ENCODE assay signal across 1 cellular context in the genomic region with DNA sequence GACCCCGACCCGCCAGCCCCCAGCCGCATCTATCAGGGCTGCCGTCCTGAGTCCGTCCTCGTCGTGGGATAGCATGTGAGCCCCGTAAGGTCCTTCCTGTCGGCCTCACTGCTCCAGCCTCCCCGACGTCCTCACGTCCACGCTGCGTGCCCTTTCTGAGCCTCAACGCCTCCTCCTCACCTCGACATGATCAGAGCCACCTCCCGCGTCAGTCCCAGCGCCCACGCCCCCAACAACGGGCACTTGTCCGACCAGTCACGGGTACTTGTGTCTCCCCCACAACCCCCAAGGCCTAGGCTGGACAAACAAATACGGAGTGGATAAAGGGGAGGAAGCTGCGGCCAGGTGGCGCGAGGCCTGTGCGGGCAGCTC.
TF ChIP-seq lines count a peak whose summit lies in the region.

No MANE protein-coding gene starts in this region.

TF ChIP-seq in HepG2, 621 proteins besides CTCF, POLR2A, EP300 and RAD21 (continued from another document and continues in another):
- TF ChIP-seq, protein P1, sequence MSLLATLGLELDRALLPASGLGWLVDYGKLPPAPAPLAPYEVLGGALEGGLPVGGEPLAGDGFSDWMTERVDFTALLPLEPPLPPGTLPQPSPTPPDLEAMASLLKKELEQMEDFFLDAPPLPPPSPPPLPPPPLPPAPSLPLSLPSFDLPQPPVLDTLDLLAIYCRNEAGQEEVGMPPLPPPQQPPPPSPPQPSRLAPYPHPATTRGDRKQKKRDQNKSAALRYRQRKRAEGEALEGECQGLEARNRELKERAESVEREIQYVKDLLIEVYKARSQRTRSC (CRISPR knock-in tag; IDR thresholded peaks at IDR 0.05; ENCODE audit: low read depth): 0 out of 2 replicates have a peak, but pooled peaks have one; percentile 24
- TF ChIP-seq ZNF788 (CRISPR knock-in tag; IDR thresholded peaks at IDR 0.05; ENCODE audit: borderline replicate concordance) (no peak), ATF7 (IDR thresholded peaks at IDR 0.05) (no peak), ATF7 (CRISPR knock-in tag; IDR thresholded peaks at IDR 0.05) (no peak), ZNF660 (CRISPR knock-in tag; IDR thresholded peaks at IDR 0.05; ENCODE audit: borderline replicate concordance, low read depth) (no peak), ZNF607 (CRISPR knock-in tag; IDR thresholded peaks at IDR 0.05; ENCODE audit: borderline replicate concordance) (no peak), ZSCAN9 (CRISPR knock-in tag; IDR thresholded peaks at IDR 0.05; ENCODE audit: borderline replicate concordance) (no peak), MED1 (CRISPR knock-in tag; IDR thresholded peaks at IDR 0.05) (no peak), TOPORS (CRISPR knock-in tag; IDR thresholded peaks at IDR 0.05) (no peak), HIVEP1 (CRISPR knock-in tag; IDR thresholded peaks at IDR 0.05) (peak; percentile 68; the same call in 1 of the 2 replicates), WIZ (CRISPR knock-in tag; IDR thresholded peaks at IDR 0.05) (0 out of 2 replicates have a peak, but pooled peaks have one; percentile 62), NFYC (CRISPR knock-in tag; IDR thresholded peaks at IDR 0.05) (no peak), BHLHE40 (IDR thresholded peaks at IDR 0.05; ENCODE audit: low read length) (no peak), ZNF501 (CRISPR knock-in tag; IDR thresholded peaks at IDR 0.05) (peak; percentile 44; the same call in 1 of the 2 replicates), ZKSCAN5 (CRISPR knock-in tag; IDR thresholded peaks at IDR 0.05) (peak; percentile 55; the same call in 1 of the 2 replicates), DR1 (CRISPR knock-in tag; IDR thresholded peaks at IDR 0.05) (0 out of 2 replicates have a peak, but pooled peaks have one; percentile 10), ZNF776 (CRISPR knock-in tag; IDR thresholded peaks at IDR 0.05) (no peak), TCF7 (IDR thresholded peaks at IDR 0.05; ENCODE audit: low read depth) (no peak), ZNF121 (CRISPR knock-in tag; IDR thresholded peaks at IDR 0.05) (no peak), RFX5 (IDR thresholded peaks at IDR 0.05; ENCODE audit: low read depth, low read length) (no peak), ARHGAP35 (CRISPR knock-in tag; IDR thresholded peaks at IDR 0.05; ENCODE audit: borderline replicate concordance) (no peak), ERF (CRISPR knock-in tag; IDR thresholded peaks at IDR 0.05) (no peak; the same call in 1 of the 2 replicates), CHD4 (IDR thresholded peaks at IDR 0.05; ENCODE audit: borderline replicate concordance, low read length) (no peak), ZNF12 (CRISPR knock-in tag; IDR thresholded peaks at IDR 0.05) (peak; percentile 10; the same call in 1 of the 2 replicates), NONO (IDR thresholded peaks at IDR 0.05) (no peak), NONO (CRISPR knock-in tag; conservative IDR thresholded peaks at IDR 0.05) (no peak; the same call in 1 of the 2 replicates), ZFP36L2 (CRISPR knock-in tag; IDR thresholded peaks at IDR 0.05) (no peak), ZNF160 (CRISPR knock-in tag; IDR thresholded peaks at IDR 0.05) (no peak; the same call in 1 of the 2 replicates), KDM4B (CRISPR knock-in tag; IDR thresholded peaks at IDR 0.05) (peak; percentile 56; the same call in 1 of the 2 replicates), HNRNPH1 (optimal IDR thresholded peaks at IDR 0.05; ENCODE audit: low read depth, low read length) (peak; percentile 32), HDAC6 (IDR thresholded peaks at IDR 0.05; ENCODE audit: low read depth, low read length) (no peak), AGO1 (IDR thresholded peaks at IDR 0.05; ENCODE audit: low read depth, low read length, poor library complexity, severe bottlenecking) (no peak), ATM (IDR thresholded peaks at IDR 0.05; ENCODE audit: borderline replicate concordance) (no peak), ZBTB38 (CRISPR knock-in tag; IDR thresholded peaks at IDR 0.05) (peak; percentile 75), RELA (CRISPR knock-in tag; IDR thresholded peaks at IDR 0.05) (no peak), SAFB2 (CRISPR knock-in tag; IDR thresholded peaks at IDR 0.05; ENCODE audit: borderline replicate concordance, low read depth) (0 out of 2 replicates have a peak, but pooled peaks have one; percentile 39), MYC (CRISPR knock-in tag; IDR thresholded peaks at IDR 0.05; ENCODE audit: borderline replicate concordance) (no peak), FOXJ3 (CRISPR knock-in tag; IDR thresholded peaks at IDR 0.05; ENCODE audit: borderline replicate concordance) (no peak), EHMT2 (IDR thresholded peaks at IDR 0.05; ENCODE audit: borderline replicate concordance, low read depth, low read length) (no peak), ZNF720 (CRISPR knock-in tag; IDR thresholded peaks at IDR 0.05) (no peak), STAG1 (CRISPR knock-in tag; IDR thresholded peaks at IDR 0.05) (no peak), ZNF772 (CRISPR knock-in tag; IDR thresholded peaks at IDR 0.05) (0 out of 2 replicates have a peak, but pooled peaks have one; percentile 44), LCORL (IDR thresholded peaks at IDR 0.05) (no peak), LCORL (CRISPR knock-in tag; IDR thresholded peaks at IDR 0.05) (peak; percentile 8; the same call in 1 of the 2 replicates), CC2D1A (CRISPR knock-in tag; IDR thresholded peaks at IDR 0.05) (no peak), U2AF1 (optimal IDR thresholded peaks at IDR 0.05; ENCODE audit: low read depth, low read length) (peak; percentile 31), NFRKB (IDR thresholded peaks at IDR 0.05) (no peak), MAFG (CRISPR knock-in tag; IDR thresholded peaks at IDR 0.05) (no peak), MEIS2 (CRISPR knock-in tag; IDR thresholded peaks at IDR 0.05) (0 out of 2 replicates have a peak, but pooled peaks have one; percentile 2), ZNF264 (CRISPR knock-in tag; IDR thresholded peaks at IDR 0.05) (no peak), AKAP8 (CRISPR knock-in tag; IDR thresholded peaks at IDR 0.05) (0 out of 2 replicates have a peak, but pooled peaks have one; percentile 32), MEF2D (CRISPR knock-in tag; IDR thresholded peaks at IDR 0.05) (no peak; the same call in 1 of the 2 replicates), ZIK1 (CRISPR knock-in tag; IDR thresholded peaks at IDR 0.05; ENCODE audit: borderline replicate concordance, low read depth) (peak; percentile 3; the same call in 1 of the 2 replicates), MXD4 (CRISPR knock-in tag; IDR thresholded peaks at IDR 0.05) (no peak), ZNF101 (CRISPR knock-in tag; IDR thresholded peaks at IDR 0.05; ENCODE audit: borderline replicate concordance, low read depth) (no peak)
- TF ChIP-seq, protein P2, sequence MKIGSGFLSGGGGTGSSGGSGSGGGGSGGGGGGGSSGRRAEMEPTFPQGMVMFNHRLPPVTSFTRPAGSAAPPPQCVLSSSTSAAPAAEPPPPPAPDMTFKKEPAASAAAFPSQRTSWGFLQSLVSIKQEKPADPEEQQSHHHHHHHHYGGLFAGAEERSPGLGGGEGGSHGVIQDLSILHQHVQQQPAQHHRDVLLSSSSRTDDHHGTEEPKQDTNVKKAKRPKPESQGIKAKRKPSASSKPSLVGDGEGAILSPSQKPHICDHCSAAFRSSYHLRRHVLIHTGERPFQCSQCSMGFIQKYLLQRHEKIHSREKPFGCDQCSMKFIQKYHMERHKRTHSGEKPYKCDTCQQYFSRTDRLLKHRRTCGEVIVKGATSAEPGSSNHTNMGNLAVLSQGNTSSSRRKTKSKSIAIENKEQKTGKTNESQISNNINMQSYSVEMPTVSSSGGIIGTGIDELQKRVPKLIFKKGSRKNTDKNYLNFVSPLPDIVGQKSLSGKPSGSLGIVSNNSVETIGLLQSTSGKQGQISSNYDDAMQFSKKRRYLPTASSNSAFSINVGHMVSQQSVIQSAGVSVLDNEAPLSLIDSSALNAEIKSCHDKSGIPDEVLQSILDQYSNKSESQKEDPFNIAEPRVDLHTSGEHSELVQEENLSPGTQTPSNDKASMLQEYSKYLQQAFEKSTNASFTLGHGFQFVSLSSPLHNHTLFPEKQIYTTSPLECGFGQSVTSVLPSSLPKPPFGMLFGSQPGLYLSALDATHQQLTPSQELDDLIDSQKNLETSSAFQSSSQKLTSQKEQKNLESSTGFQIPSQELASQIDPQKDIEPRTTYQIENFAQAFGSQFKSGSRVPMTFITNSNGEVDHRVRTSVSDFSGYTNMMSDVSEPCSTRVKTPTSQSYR (CRISPR knock-in tag; IDR thresholded peaks at IDR 0.05; ENCODE audit: borderline replicate concordance): 0 out of 2 replicates have a peak, but pooled peaks have one; percentile 10
- TF ChIP-seq, protein P3, sequence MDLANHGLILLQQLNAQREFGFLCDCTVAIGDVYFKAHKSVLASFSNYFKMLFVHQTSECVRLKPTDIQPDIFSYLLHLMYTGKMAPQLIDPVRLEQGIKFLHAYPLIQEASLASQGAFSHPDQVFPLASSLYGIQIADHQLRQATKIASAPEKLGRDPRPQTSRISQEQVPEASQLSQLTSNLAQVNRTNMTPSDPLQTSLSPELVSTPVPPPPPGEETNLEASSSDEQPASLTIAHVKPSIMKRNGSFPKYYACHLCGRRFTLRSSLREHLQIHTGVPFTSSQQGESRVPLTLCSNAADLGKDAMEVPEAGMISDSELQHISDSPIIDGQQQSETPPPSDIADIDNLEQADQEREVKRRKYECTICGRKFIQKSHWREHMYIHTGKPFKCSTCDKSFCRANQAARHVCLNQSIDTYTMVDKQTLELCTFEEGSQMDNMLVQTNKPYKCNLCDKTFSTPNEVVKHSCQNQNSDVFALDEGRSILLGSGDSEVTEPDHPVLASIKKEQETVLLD (CRISPR knock-in tag; IDR thresholded peaks at IDR 0.05; ENCODE audit: low read depth): no peak
- TF ChIP-seq, protein P4, sequence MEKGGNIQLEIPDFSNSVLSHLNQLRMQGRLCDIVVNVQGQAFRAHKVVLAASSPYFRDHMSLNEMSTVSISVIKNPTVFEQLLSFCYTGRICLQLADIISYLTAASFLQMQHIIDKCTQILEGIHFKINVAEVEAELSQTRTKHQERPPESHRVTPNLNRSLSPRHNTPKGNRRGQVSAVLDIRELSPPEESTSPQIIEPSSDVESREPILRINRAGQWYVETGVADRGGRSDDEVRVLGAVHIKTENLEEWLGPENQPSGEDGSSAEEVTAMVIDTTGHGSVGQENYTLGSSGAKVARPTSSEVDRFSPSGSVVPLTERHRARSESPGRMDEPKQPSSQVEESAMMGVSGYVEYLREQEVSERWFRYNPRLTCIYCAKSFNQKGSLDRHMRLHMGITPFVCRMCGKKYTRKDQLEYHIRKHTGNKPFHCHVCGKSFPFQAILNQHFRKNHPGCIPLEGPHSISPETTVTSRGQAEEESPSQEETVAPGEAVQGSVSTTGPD (CRISPR knock-in tag; IDR thresholded peaks at IDR 0.05): no peak
- TF ChIP-seq, protein P5, sequence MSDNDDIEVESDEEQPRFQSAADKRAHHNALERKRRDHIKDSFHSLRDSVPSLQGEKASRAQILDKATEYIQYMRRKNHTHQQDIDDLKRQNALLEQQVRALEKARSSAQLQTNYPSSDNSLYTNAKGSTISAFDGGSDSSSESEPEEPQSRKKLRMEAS (IDR thresholded peaks at IDR 0.05): peak; percentile 76; the same call in 1 of the 2 replicates
- TF ChIP-seq, protein P6, sequence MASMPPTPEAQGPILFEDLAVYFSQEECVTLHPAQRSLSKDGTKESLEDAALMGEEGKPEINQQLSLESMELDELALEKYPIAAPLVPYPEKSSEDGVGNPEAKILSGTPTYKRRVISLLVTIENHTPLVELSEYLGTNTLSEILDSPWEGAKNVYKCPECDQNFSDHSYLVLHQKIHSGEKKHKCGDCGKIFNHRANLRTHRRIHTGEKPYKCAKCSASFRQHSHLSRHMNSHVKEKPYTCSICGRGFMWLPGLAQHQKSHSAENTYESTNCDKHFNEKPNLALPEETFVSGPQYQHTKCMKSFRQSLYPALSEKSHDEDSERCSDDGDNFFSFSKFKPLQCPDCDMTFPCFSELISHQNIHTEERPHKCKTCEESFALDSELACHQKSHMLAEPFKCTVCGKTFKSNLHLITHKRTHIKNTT (CRISPR knock-in tag; IDR thresholded peaks at IDR 0.05): no peak
- TF ChIP-seq, protein P7, sequence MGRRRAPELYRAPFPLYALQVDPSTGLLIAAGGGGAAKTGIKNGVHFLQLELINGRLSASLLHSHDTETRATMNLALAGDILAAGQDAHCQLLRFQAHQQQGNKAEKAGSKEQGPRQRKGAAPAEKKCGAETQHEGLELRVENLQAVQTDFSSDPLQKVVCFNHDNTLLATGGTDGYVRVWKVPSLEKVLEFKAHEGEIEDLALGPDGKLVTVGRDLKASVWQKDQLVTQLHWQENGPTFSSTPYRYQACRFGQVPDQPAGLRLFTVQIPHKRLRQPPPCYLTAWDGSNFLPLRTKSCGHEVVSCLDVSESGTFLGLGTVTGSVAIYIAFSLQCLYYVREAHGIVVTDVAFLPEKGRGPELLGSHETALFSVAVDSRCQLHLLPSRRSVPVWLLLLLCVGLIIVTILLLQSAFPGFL (CRISPR knock-in tag; IDR thresholded peaks at IDR 0.05): no peak
- TF ChIP-seq, protein P8, sequence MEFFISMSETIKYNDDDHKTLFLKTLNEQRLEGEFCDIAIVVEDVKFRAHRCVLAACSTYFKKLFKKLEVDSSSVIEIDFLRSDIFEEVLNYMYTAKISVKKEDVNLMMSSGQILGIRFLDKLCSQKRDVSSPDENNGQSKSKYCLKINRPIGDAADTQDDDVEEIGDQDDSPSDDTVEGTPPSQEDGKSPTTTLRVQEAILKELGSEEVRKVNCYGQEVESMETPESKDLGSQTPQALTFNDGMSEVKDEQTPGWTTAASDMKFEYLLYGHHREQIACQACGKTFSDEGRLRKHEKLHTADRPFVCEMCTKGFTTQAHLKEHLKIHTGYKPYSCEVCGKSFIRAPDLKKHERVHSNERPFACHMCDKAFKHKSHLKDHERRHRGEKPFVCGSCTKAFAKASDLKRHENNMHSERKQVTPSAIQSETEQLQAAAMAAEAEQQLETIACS (CRISPR knock-in tag; IDR thresholded peaks at IDR 0.05): no peak
- TF ChIP-seq, protein P9, sequence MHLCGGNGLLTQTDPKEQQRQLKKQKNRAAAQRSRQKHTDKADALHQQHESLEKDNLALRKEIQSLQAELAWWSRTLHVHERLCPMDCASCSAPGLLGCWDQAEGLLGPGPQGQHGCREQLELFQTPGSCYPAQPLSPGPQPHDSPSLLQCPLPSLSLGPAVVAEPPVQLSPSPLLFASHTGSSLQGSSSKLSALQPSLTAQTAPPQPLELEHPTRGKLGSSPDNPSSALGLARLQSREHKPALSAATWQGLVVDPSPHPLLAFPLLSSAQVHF (CRISPR knock-in tag; IDR thresholded peaks at IDR 0.05): peak; percentile 20; the same call in 1 of the 2 replicates
- TF ChIP-seq, protein P10, sequence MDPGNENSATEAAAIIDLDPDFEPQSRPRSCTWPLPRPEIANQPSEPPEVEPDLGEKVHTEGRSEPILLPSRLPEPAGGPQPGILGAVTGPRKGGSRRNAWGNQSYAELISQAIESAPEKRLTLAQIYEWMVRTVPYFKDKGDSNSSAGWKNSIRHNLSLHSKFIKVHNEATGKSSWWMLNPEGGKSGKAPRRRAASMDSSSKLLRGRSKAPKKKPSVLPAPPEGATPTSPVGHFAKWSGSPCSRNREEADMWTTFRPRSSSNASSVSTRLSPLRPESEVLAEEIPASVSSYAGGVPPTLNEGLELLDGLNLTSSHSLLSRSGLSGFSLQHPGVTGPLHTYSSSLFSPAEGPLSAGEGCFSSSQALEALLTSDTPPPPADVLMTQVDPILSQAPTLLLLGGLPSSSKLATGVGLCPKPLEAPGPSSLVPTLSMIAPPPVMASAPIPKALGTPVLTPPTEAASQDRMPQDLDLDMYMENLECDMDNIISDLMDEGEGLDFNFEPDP (CRISPR knock-in tag; conservative IDR thresholded peaks at IDR 0.05): no peak
